23 cellular contexts compared by ENCODE assay signal in genomic region chr1:160615660-160616059, GRCh38. TPM values are rescaled to one million over a fixed set of nuclear protein-coding genes. Genes with fewer than 3 reads are reported as not detected.
DNase-seq lines count a peak whose midpoint lies in the region; ATAC-seq, FAIRE-seq and TF ChIP-seq lines count a peak whose summit lies in the region.
"Had no signal": no experiment of that assay in that cellular context is flagged by ENCODE, and none has a peak within 500 bp of the region (broad histone marks: within the 10 kb centered on the region; RNA-seq: fewer than 3 reads in every experiment).

No MANE protein-coding gene starts in this region.

- H3K9me3 Mint-ChIP-seq in activated CD8-positive, alpha-beta T cell treated with anti-CD3 and anti-CD28 coated beads, Interleukin-2, amount 10 ng/mL, durations not matched to agents 7 days and 5 days (ENCODE audit: insufficient read depth), result peaks cover 5% of the 10 kb centered on the region
- H3K9me3 Mint-ChIP-seq in activated CD8-positive, alpha-beta T cell treated with anti-CD3 and anti-CD28 coated beads for 36 hours, result peaks cover 7% of the 10 kb centered on the region
- no peaks in the 10 kb centered on the region for H3K9me3 Mint-ChIP-seq in activated CD4-positive, alpha-beta memory T cell treated with anti-CD3 and anti-CD28 coated beads for 36 hours

- intact Hi-C loops in activated CD8-positive, alpha-beta T cell treated with anti-CD3 and anti-CD28 coated beads for 36 hours (cut with micrococcal nuclease), result loop anchor here (10.0 kb wide), 1 partner anchor 521 kb away; the partner anchor contains the start of gene IGSF8
- intact Hi-C loops in activated CD4-positive, alpha-beta memory T cell treated with anti-CD3 and anti-CD28 coated beads for 36 hours (cut with micrococcal nuclease), result no loop called here
- intact Hi-C loops in prostate gland (cut with DNase I), result no loop called here

- no peak overlapping the region for H3K4ac ChIP-seq in mesendoderm (ENCODE audit: low read depth, low read length)

- ATAC-seq in activated CD8-positive, alpha-beta T cell treated with anti-CD3 and anti-CD28 coated beads, Interleukin-2, amount 10 ng/mL, durations not matched to agents 7 days and 5 days, result no peak
- no peak for ATAC-seq in activated CD8-positive, alpha-beta T cell treated with anti-CD3 and anti-CD28 coated beads for 36 hours
- no peak for ATAC-seq in GM21619 (IDR thresholded peaks at IDR 0.05; ENCODE audit: unreplicated experiment)
- ATAC-seq: SK-N-SH treated with all-trans-retinoic acid at 6 μM for 48 hours had no signal

- H3K27ac Mint-ChIP-seq in activated CD8-positive, alpha-beta T cell treated with anti-CD3 and anti-CD28 coated beads, Interleukin-2, amount 10 ng/mL, durations not matched to agents 7 days and 5 days, result peak overlapping the region; percentile 8
- H3K27ac Mint-ChIP-seq in activated CD8-positive, alpha-beta T cell treated with anti-CD3 and anti-CD28 coated beads for 36 hours, result no peak overlapping the region
- H3K27ac Mint-ChIP-seq in activated CD4-positive, alpha-beta memory T cell treated with anti-CD3 and anti-CD28 coated beads for 36 hours, result peak overlapping the region; percentile 29

- no peak overlapping the region for H3K9ac ChIP-seq in mesendoderm (ENCODE audit: low read length)
- H3K9ac ChIP-seq: BLaER1 had no signal

- peaks cover 75% of the 10 kb centered on the region for H3K36me3 Mint-ChIP-seq in activated CD8-positive, alpha-beta T cell treated with anti-CD3 and anti-CD28 coated beads, Interleukin-2, amount 10 ng/mL, durations not matched to agents 7 days and 5 days (ENCODE audit: low read depth)
- peaks cover 70% of the 10 kb centered on the region for H3K36me3 Mint-ChIP-seq in activated CD8-positive, alpha-beta T cell treated with anti-CD3 and anti-CD28 coated beads for 36 hours (ENCODE audit: low read depth)
- H3K36me3 Mint-ChIP-seq in activated CD4-positive, alpha-beta memory T cell treated with anti-CD3 and anti-CD28 coated beads for 36 hours, result peaks cover 72% of the 10 kb centered on the region

- no peak overlapping the region for H3K18ac ChIP-seq in mesendoderm (ENCODE audit: low read length)

- H3K36me3 ChIP-seq in mesendoderm (ENCODE audit: control insufficient read depth, insufficient read depth, low read length) (no peaks in the 10 kb centered on the region), small intestine (ENCODE audit: control insufficient read depth in 2 of 2, insufficient read depth in 2 of 2, low read length in 2 of 2) (no peaks in the 10 kb centered on the region), prostate gland (no peaks in the 10 kb centered on the region)
- H3K36me3 ChIP-seq: HAP-1 had no signal

- TF ChIP-seq POLR2A in prostate gland (IDR thresholded peaks at IDR 0.05), result no peak

- peaks cover 51% of the 10 kb centered on the region for H3K4me1 Mint-ChIP-seq in activated CD8-positive, alpha-beta T cell treated with anti-CD3 and anti-CD28 coated beads, Interleukin-2, amount 10 ng/mL, durations not matched to agents 7 days and 5 days (ENCODE audit: low read depth)
- H3K4me1 Mint-ChIP-seq in activated CD8-positive, alpha-beta T cell treated with anti-CD3 and anti-CD28 coated beads for 36 hours (ENCODE audit: low read depth), result peaks cover 38% of the 10 kb centered on the region
- H3K4me1 Mint-ChIP-seq in activated CD4-positive, alpha-beta memory T cell treated with anti-CD3 and anti-CD28 coated beads for 36 hours (ENCODE audit: low read depth), result peaks cover 55% of the 10 kb centered on the region

- H3K27me3 Mint-ChIP-seq in activated CD8-positive, alpha-beta T cell treated with anti-CD3 and anti-CD28 coated beads, Interleukin-2, amount 10 ng/mL, durations not matched to agents 7 days and 5 days (ENCODE audit: low read depth), result no peaks in the 10 kb centered on the region
- H3K27me3 Mint-ChIP-seq in activated CD8-positive, alpha-beta T cell treated with anti-CD3 and anti-CD28 coated beads for 36 hours, result no peaks in the 10 kb centered on the region
- H3K27me3 Mint-ChIP-seq in activated CD4-positive, alpha-beta memory T cell treated with anti-CD3 and anti-CD28 coated beads for 36 hours, result no peaks in the 10 kb centered on the region

- no CpG with 5 or more reads among the region's 2 CpGs for WGBS in mesendoderm (ENCODE audit: extremely low coverage, insufficient coverage, low lambda C conversion rate)
- WGBS in small intestine, 3 donors, result 85 to 92% (median 86%) methylated on average over 2 of the region's 2 CpGs
- 83% methylated on average over 2 of the region's 2 CpGs for WGBS in prostate gland

- TF ChIP-seq CTCF in activated CD8-positive, alpha-beta T cell treated with anti-CD3 and anti-CD28 coated beads for 36 hours (IDR thresholded peaks at IDR 0.05), result no peak
- no peak for TF ChIP-seq CTCF in prostate gland (IDR thresholded peaks at IDR 0.05)

- peak overlapping the region; percentile 33 for H2AK5ac ChIP-seq in mesendoderm (ENCODE audit: low read length)

- H2BK15ac ChIP-seq in mesendoderm (replicated peaks; ENCODE audit: low read depth), result peak overlapping the region; percentile 98

- CTCF ChIA-PET in activated CD8-positive, alpha-beta T cell treated with anti-CD3 and anti-CD28 coated beads, Interleukin-2, amount 10 ng/mL, durations not matched to agents 7 days and 5 days (lab: Charles Lee), result interaction anchor here (6.3 to 7.2 kb wide), 2 partner anchors 8 to 58 kb away, joined by 65 to 84 read pairs; no protein-coding TSS in a partner anchor
- CTCF ChIA-PET in activated CD8-positive, alpha-beta T cell treated with anti-CD3 and anti-CD28 coated beads for 36 hours (lab: Charles Lee), result interaction anchor here (0.8 kb wide), 1 partner anchor 9 kb away, joined by 3 read pairs; no protein-coding TSS in a partner anchor
- CTCF ChIA-PET in activated CD4-positive, alpha-beta memory T cell treated with anti-CD3 and anti-CD28 coated beads for 36 hours (lab: Charles Lee), result no interaction called here

- peak overlapping the region; percentile 93 for H2BK120ac ChIP-seq in mesendoderm (ENCODE audit: low read depth, low read length)

- H3K9me3 ChIP-seq in small intestine (ENCODE audit: control insufficient read depth, low read depth) (no peaks in the 10 kb centered on the region), prostate gland (no peaks in the 10 kb centered on the region)
- H3K9me3 ChIP-seq: HAP-1 had no signal

- H3K4me1 ChIP-seq in mesendoderm (ENCODE audit: control insufficient read depth, low read depth, low read length), result peaks cover 2% of the 10 kb centered on the region
- H3K4me1 ChIP-seq in small intestine (ENCODE audit: control insufficient read depth in 2 of 2, insufficient read depth in 1 of 2, low read depth in 1 of 2, low read length in 1 of 2), result no peaks in the 10 kb centered on the region
- H3K4me1 ChIP-seq in prostate gland (replicated peaks), result no peaks in the 10 kb centered on the region
- H3K4me1 ChIP-seq: HAP-1 had no signal

- POLR2A ChIA-PET in activated CD8-positive, alpha-beta T cell treated with anti-CD3 and anti-CD28 coated beads, Interleukin-2, amount 10 ng/mL, durations not matched to agents 7 days and 5 days (lab: Charles Lee), result no interaction called here
- POLR2A ChIA-PET in activated CD8-positive, alpha-beta T cell treated with anti-CD3 and anti-CD28 coated beads for 36 hours (lab: Charles Lee), result no interaction called here
- POLR2A ChIA-PET in activated CD4-positive, alpha-beta memory T cell treated with anti-CD3 and anti-CD28 coated beads for 36 hours (lab: Charles Lee), result no interaction called here

- H2BK5ac ChIP-seq in mesendoderm (ENCODE audit: low read length), result no peak overlapping the region

- H4K5ac ChIP-seq in mesendoderm (ENCODE audit: low read length), result no peak overlapping the region

- H3K4me2 ChIP-seq in mesendoderm (ENCODE audit: low read length), result no peak overlapping the region
- H3K4me2 ChIP-seq: BLaER1 had no signal

- no peak overlapping the region for H3K4me3 ChIP-seq in mesendoderm (ENCODE audit: low read length)
- H3K4me3 ChIP-seq in small intestine (ENCODE audit: low read depth in 1 of 2, low read length in 2 of 2), result no peak overlapping the region
- no peak overlapping the region for H3K4me3 ChIP-seq in prostate gland
- H3K4me3 ChIP-seq: BLaER1, HAP-1 had no signal

- DNase-seq in activated CD8-positive, alpha-beta T cell treated with anti-CD3 and anti-CD28 coated beads, Interleukin-2, amount 10 ng/mL, durations not matched to agents 7 days and 5 days, result no peak
- DNase-seq in activated CD8-positive, alpha-beta T cell treated with anti-CD3 and anti-CD28 coated beads for 36 hours, result no peak
- DNase-seq in GM18507 (ENCODE audit: extremely low spot score, insufficient read length, low read depth), result no peak
- DNase-seq in activated CD4-positive, alpha-beta memory T cell treated with anti-CD3 and anti-CD28 coated beads for 36 hours, result no peak
- DNase-seq in mesendoderm, result no peak
- no peak for DNase-seq in small intestine
- DNase-seq in prostate gland (ENCODE audit: low spot score), result no peak
- DNase-seq: 8988T, GF-D8, IMR-90, NCI-H1105 treated with DMSO at 0.1 percent for 48 hours, NCI-H1694 treated with DMSO at 0.1 percent for 48 hours, NCI-H2107, NCI-H226, NCI-H524 treated with DMSO at 0.1 percent for 48 hours, SHP77 treated with DMSO at 0.1 percent for 48 hours had no signal

- H3K4me3 Mint-ChIP-seq in activated CD8-positive, alpha-beta T cell treated with anti-CD3 and anti-CD28 coated beads, Interleukin-2, amount 10 ng/mL, durations not matched to agents 7 days and 5 days, result no peak overlapping the region
- H3K4me3 Mint-ChIP-seq in activated CD8-positive, alpha-beta T cell treated with anti-CD3 and anti-CD28 coated beads for 36 hours, result no peak overlapping the region
- no peak overlapping the region for H3K4me3 Mint-ChIP-seq in activated CD4-positive, alpha-beta memory T cell treated with anti-CD3 and anti-CD28 coated beads for 36 hours

- H3K23ac ChIP-seq in mesendoderm (ENCODE audit: low read length), result no peak overlapping the region

- H3K27me3 ChIP-seq in mesendoderm (ENCODE audit: insufficient read depth, low read length, poor library complexity) (no peaks in the 10 kb centered on the region), small intestine (ENCODE audit: control insufficient read depth in 2 of 2, insufficient read depth in 2 of 2, low read length in 2 of 2) (no peaks in the 10 kb centered on the region), prostate gland (replicated peaks; ENCODE audit: insufficient read depth) (no peaks in the 10 kb centered on the region)
- H3K27me3 ChIP-seq: BLaER1 had no signal

- H3K79me1 ChIP-seq in mesendoderm (ENCODE audit: low read length), result no peaks in the 10 kb centered on the region

- H3K27ac ChIP-seq in mesendoderm (ENCODE audit: low read depth, low read length) (no peak overlapping the region), small intestine (ENCODE audit: low read depth in 1 of 2, low read length in 1 of 2) (no peak overlapping the region), prostate gland (no peak overlapping the region)
- H3K27ac ChIP-seq: BLaER1 had no signal

- no peaks in the 10 kb centered on the region for H3K79me2 ChIP-seq in mesendoderm (ENCODE audit: control insufficient read depth, insufficient read depth, low read length)

- no peak overlapping the region for H3K56ac ChIP-seq in mesendoderm (ENCODE audit: low read length)

- FAIRE-seq in GM18507 (lab: Jason Lieb, UNC) (peak; percentile 12), small intestine (lab: Jason Lieb, UNC) (no peak)

- H4K8ac ChIP-seq in mesendoderm (ENCODE audit: low read depth, low read length), result no peak overlapping the region

RNA-seq across cellular contexts. Expression of gene SLAMF1, which starts 31.2 kb away (rescaled TPM):
- total RNA-seq in activated CD8-positive, alpha-beta T cell treated with anti-CD3 and anti-CD28 coated beads, Interleukin-2, amount 10 ng/mL, durations not matched to agents 7 days and 5 days, result 10 to 100 TPM; 48.5 to 50.1 TPM
- total RNA-seq in activated CD8-positive, alpha-beta T cell treated with anti-CD3 and anti-CD28 coated beads for 36 hours, result 10 to 100 TPM; 65.9 to 67.8 TPM
- total RNA-seq in activated CD4-positive, alpha-beta memory T cell treated with anti-CD3 and anti-CD28 coated beads for 36 hours, result 100 to 1,000 TPM; 166 TPM
- 0.10 TPM for polyA plus RNA-seq in mesendoderm (2013, experiment 1 of 2)
- 0.11 TPM for polyA plus RNA-seq in mesendoderm (2013, experiment 2 of 2)
- polyA plus RNA-seq in small intestine, result 1 to 10 TPM in 1 of 3 donors, under 1 TPM in 2; 0.22 to 1.4 (median 0.46) TPM
- under 1 TPM; 0.17 to 0.36 TPM for total RNA-seq in prostate gland
- total RNA-seq: Daoy, IMR-90, LHCN-M2 had no signal
- polyA plus RNA-seq: IMR-90 had no signal

RNA-seq across cellular contexts. Expression of gene CD84, which starts 36.4 kb away (rescaled TPM):
- 10 to 100 TPM; 14.0 to 15.4 TPM for total RNA-seq in activated CD8-positive, alpha-beta T cell treated with anti-CD3 and anti-CD28 coated beads, Interleukin-2, amount 10 ng/mL, durations not matched to agents 7 days and 5 days
- 10 to 100 TPM; 18.1 to 20.1 TPM for total RNA-seq in activated CD8-positive, alpha-beta T cell treated with anti-CD3 and anti-CD28 coated beads for 36 hours
- 10 to 100 TPM; 18.6 to 20.2 TPM for total RNA-seq in activated CD4-positive, alpha-beta memory T cell treated with anti-CD3 and anti-CD28 coated beads for 36 hours
- polyA plus RNA-seq in mesendoderm (2013, experiment 1 of 2), result not detected
- not detected for polyA plus RNA-seq in mesendoderm (2013, experiment 2 of 2)
- polyA plus RNA-seq in small intestine, result under 1 TPM; 0.22 to 0.94 (median 0.27) TPM
- 1 to 10 TPM; 1.2 to 6.7 TPM for total RNA-seq in prostate gland
- total RNA-seq: Daoy, HT1080, IMR-90, LHCN-M2 had no signal
- polyA plus RNA-seq: IMR-90 had no signal

Comparison
In these comparisons a context has a peak if more than half of its experiments do, and no peak if none do; other contexts are left out.
1. RNA of gene SLAMF1, which starts 31.2 kb away (total RNA-seq): 166 TPM in activated CD4-positive, alpha-beta memory T cell treated with anti-CD3 and anti-CD28 coated beads for 36 hours, 65.9 to 67.8 TPM in activated CD8-positive, alpha-beta T cell treated with anti-CD3 and anti-CD28 coated beads for 36 hours and 48.5 to 50.1 TPM in activated CD8-positive, alpha-beta T cell treated with anti-CD3 and anti-CD28 coated beads, Interleukin-2, amount 10 ng/mL, durations not matched to agents 7 days and 5 days; 0.17 to 0.36 TPM in prostate gland; every median in the first group is over 10 times any median in the second.